In the genomic region with DNA sequence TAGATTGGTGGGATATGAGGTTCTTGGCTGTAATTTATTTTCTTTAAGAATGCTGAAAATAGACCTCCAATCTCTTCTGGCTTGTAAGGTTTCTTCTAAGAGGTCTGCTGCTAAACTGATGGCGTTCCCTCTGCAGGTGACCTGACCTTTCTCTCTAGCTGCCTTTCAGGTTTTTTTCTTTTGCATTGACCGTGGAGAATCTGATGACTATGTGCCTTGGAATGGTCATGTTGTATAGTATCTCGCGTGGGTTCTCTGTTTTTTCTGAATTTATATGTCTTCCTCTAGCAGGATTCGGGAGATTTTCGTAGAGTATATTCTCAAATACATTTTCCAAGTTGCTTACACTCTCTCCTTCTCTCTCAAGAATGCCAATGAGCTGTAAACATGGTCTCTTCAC, we compare ENCODE assay signal across 30 cellular contexts.
"Had no signal": no experiment of that assay in that cellular context is flagged by ENCODE, and none has a peak within 500 bp of the region (broad histone marks: within the 10 kb centered on the region; RNA-seq: fewer than 3 reads in every experiment).

No MANE protein-coding gene starts in this region.

- H3K4me3 ChIP-seq: body of pancreas, coronary artery, gastrocnemius medialis, psoas muscle, right atrium auricular region, smooth muscle cell, stomach, tibial artery had no signal

- H2AFZ ChIP-seq: parathyroid adenoma had no signal

- H3K79me2 ChIP-seq: parathyroid adenoma had no signal

- H3K9ac ChIP-seq: parathyroid adenoma had no signal

- ATAC-seq: activated CD4-positive, CD25-positive, alpha-beta regulatory T cell treated with anti-CD3 and anti-CD28 coated beads, Interleukin-2, amount 50 U/mL, for 24 hours; body of pancreas; gastrocnemius medialis; naive thymus-derived CD4-positive, alpha-beta T cell; psoas muscle; stimulated activated memory B cell treated with anti-CD40 and anti-IgM and Interleukin-4, amounts not matched to agents 10 μg/mL and 1 μg/mL and 100 μg/mL, for 72 hours; T-helper 17 cell had no signal

- H3K4me2 ChIP-seq: smooth muscle cell had no signal

- H3K4me1 ChIP-seq: body of pancreas, gastrocnemius medialis, parathyroid adenoma, psoas muscle, stomach, tibial artery had no signal

- FAIRE-seq: keratinocyte had no signal

- DNase-seq: activated CD4-positive, alpha-beta T cell treated with anti-CD3 and anti-CD28 coated beads for 48 hours; activated CD4-positive, alpha-beta T cell treated with anti-CD3 and anti-CD28 coated beads, Interleukin-2, amount 50 U/mL, for 48 hours; activated CD8-positive, alpha-beta memory T cell treated with anti-CD3 and anti-CD28 coated beads for 24 hours; activated effector memory CD4-positive, alpha-beta T cell treated with Interleukin-2 at 50 U/mL for 16 hours; activated naive CD4-positive, alpha-beta T cell treated with Interleukin-2 at 50 U/mL for 16 hours; aorta; body of pancreas; gastrocnemius medialis; glutamatergic neuron; left colon; mammary epithelial cell; naive thymus-derived CD4-positive, alpha-beta T cell; nucleus accumbens; psoas muscle; stimulated activated CD4-positive, alpha-beta T cell treated with anti-CD3 and anti-CD28 coated beads, Interleukin-1b, Interleukin-23, amount 100 ng/mL, for 48 hours; stimulated activated CD4-positive, alpha-beta T cell treated with anti-CD3 and anti-CD28 coated beads, Interleukin-4, amount 100 ng/mL, for 4 hours; stimulated activated CD8-positive, alpha-beta memory T cell treated with anti-CD3 and anti-CD28 coated beads, Interleukin-4, amount 100 ng/mL, for 48 hours; stomach; T-helper 17 cell; T1000; tibial artery; WERI-Rb-1 had no signal

- H3K36me3 ChIP-seq: gastrocnemius medialis, right atrium auricular region, stomach, tibial artery, WERI-Rb-1 had no signal

- H3K27me3 ChIP-seq: body of pancreas, gastrocnemius medialis, right atrium auricular region, stomach, tibial artery had no signal

- H3K27ac ChIP-seq: body of pancreas, coronary artery, epithelial cell of prostate, gastrocnemius medialis, parathyroid adenoma, psoas muscle, right atrium auricular region, stomach, tibial artery, WERI-Rb-1 had no signal

- H3K9me3 ChIP-seq: body of pancreas, gastrocnemius medialis, right atrium auricular region, tibial artery had no signal
